In the genomic region with DNA sequence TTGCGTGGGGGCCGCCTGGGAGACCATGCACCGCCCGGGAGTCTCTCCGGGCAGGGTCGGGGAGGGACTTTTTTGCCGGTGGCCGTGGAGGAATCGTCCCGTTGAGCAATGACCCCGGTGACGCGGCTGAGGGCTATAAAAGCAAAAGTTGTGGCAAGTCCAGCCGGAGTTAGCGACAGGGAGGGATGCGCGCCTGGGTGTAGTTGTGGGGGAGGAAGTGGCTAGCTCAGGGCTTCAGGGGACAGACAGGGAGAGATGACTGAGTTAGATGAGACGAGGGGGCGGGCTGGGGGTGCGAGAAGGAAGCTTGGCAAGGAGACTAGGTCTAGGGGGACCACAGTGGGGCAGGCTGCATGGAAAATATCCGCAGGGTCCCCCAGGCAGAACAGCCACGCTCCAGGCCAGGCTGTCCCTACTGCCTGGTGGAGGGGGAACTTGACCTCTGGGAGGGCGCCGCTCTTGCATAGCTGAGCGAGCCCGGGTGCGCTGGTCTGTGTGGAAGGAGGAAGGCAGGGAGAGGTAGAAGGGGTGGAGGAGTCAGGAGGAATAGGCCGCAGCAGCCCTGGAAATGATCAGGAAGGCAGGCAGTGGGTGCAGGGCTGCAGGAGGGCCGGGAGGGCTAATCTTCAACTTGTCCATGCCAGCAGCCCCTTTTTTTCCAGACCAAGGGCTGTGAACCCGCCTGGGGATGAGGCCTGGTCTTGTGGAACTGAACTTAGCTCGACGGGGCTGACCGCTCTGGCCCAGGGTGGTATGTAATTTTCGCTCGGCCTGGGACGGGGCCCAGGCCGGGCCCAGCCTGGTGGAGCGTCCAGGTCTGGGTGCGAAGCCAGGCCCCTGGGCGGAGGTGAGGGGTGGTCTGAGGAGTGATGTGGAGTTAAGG, we compare ENCODE assay signal across 1 cellular context.
TF ChIP-seq lines count a peak whose summit lies in the region.

NEAT1 (plus strand) TSS at position 166 of the 883 bp plus-strand sequence.

TF ChIP-seq in HepG2, 621 proteins besides CTCF, POLR2A, EP300 and RAD21 (continued from another document and continues in another):
- TF ChIP-seq ZNF687 (CRISPR knock-in tag; IDR thresholded peaks at IDR 0.05) (peak; percentile 68; the same call in 1 of the 2 replicates), ZNF160 (CRISPR knock-in tag; IDR thresholded peaks at IDR 0.05) (no peak), SNAPC2 (CRISPR knock-in tag; IDR thresholded peaks at IDR 0.05) (no peak), PAF1 (CRISPR knock-in tag; IDR thresholded peaks at IDR 0.05) (peak; percentile 97), FOXA3 (CRISPR knock-in tag; IDR thresholded peaks at IDR 0.05) (peak; percentile 62), ZNF282 (IDR thresholded peaks at IDR 0.05; ENCODE audit: partially characterized antibody) (no peak), ZEB1 (IDR thresholded peaks at IDR 0.05; ENCODE audit: insufficient replicate concordance, low read depth) (no peak), PBX3 (CRISPR knock-in tag; IDR thresholded peaks at IDR 0.05; ENCODE audit: borderline replicate concordance) (peak; percentile 64; the same call in 1 of the 2 replicates), TMF1 (CRISPR knock-in tag; IDR thresholded peaks at IDR 0.05; ENCODE audit: low read depth) (peak; percentile 53; the same call in 1 of the 2 replicates), ZNF230 (CRISPR knock-in tag; IDR thresholded peaks at IDR 0.05) (peak; percentile 38; the same call in 1 of the 2 replicates), ZNF788 (CRISPR knock-in tag; IDR thresholded peaks at IDR 0.05; ENCODE audit: borderline replicate concordance) (peak; percentile 75), ZNF597 (CRISPR knock-in tag; IDR thresholded peaks at IDR 0.05) (no peak; the same call in 1 of the 2 replicates), NCOA1 (CRISPR knock-in tag; IDR thresholded peaks at IDR 0.05) (peak; percentile 50; the same call in 1 of the 2 replicates), DZIP1 (CRISPR knock-in tag; IDR thresholded peaks at IDR 0.05) (peak; percentile 87; the same call in 1 of the 2 replicates), ZSCAN9 (CRISPR knock-in tag; IDR thresholded peaks at IDR 0.05; ENCODE audit: borderline replicate concordance) (no peak; the same call in 1 of the 2 replicates), ZSCAN29 (CRISPR knock-in tag; conservative IDR thresholded peaks at IDR 0.05) (no peak; the same call in 1 of the 2 replicates), NFKB2 (CRISPR knock-in tag; IDR thresholded peaks at IDR 0.05; ENCODE audit: borderline replicate concordance) (peak; percentile 60), ZSCAN25 (CRISPR knock-in tag; IDR thresholded peaks at IDR 0.05) (peak; percentile 37), TCF12 (IDR thresholded peaks at IDR 0.05) (no peak), TCF12 (CRISPR knock-in tag; IDR thresholded peaks at IDR 0.05) (peak; percentile 41; the same call in 1 of the 2 replicates), ZNF556 (CRISPR knock-in tag; IDR thresholded peaks at IDR 0.05; ENCODE audit: borderline replicate concordance) (0 out of 2 replicates have a peak, but pooled peaks have one; percentile 9), ZFAT (CRISPR knock-in tag; conservative IDR thresholded peaks at IDR 0.05) (no peak), MBD4 (IDR thresholded peaks at IDR 0.05; ENCODE audit: borderline replicate concordance, low read length) (no peak), SAFB2 (CRISPR knock-in tag; IDR thresholded peaks at IDR 0.05; ENCODE audit: borderline replicate concordance, low read depth) (peak; percentile 80), RARA (CRISPR knock-in tag; IDR thresholded peaks at IDR 0.05) (peak; percentile 85), ZNF431 (CRISPR knock-in tag; IDR thresholded peaks at IDR 0.05; ENCODE audit: borderline replicate concordance, low read depth) (peak; percentile 69; the same call in 1 of the 2 replicates), RFX3 (CRISPR knock-in tag; IDR thresholded peaks at IDR 0.05) (no peak), ARNT (IDR thresholded peaks at IDR 0.05) (no peak), SOX6 (IDR thresholded peaks at IDR 0.05) (no peak), SOX6 (CRISPR knock-in tag; IDR thresholded peaks at IDR 0.05) (0 out of 2 replicates have a peak, but pooled peaks have one; percentile 14), GABPB1 (CRISPR knock-in tag; IDR thresholded peaks at IDR 0.05) (no peak; the same call in 1 of the 2 replicates), ZNF101 (CRISPR knock-in tag; IDR thresholded peaks at IDR 0.05; ENCODE audit: borderline replicate concordance, low read depth) (peak; percentile 46; the same call in 1 of the 2 replicates), GPN1 (CRISPR knock-in tag; IDR thresholded peaks at IDR 0.05; ENCODE audit: borderline replicate concordance) (no peak; the same call in 1 of the 2 replicates), ZNF766 (CRISPR knock-in tag; IDR thresholded peaks at IDR 0.05; ENCODE audit: borderline replicate concordance) (peak; percentile 71; the same call in 1 of the 2 replicates), ZNF747 (CRISPR knock-in tag; IDR thresholded peaks at IDR 0.05; ENCODE audit: borderline replicate concordance) (no peak; the same call in 1 of the 2 replicates), DNMT1 (CRISPR knock-in tag; IDR thresholded peaks at IDR 0.05) (no peak), ZNF660 (CRISPR knock-in tag; IDR thresholded peaks at IDR 0.05; ENCODE audit: borderline replicate concordance, low read depth) (no peak)
- TF ChIP-seq, protein P1, sequence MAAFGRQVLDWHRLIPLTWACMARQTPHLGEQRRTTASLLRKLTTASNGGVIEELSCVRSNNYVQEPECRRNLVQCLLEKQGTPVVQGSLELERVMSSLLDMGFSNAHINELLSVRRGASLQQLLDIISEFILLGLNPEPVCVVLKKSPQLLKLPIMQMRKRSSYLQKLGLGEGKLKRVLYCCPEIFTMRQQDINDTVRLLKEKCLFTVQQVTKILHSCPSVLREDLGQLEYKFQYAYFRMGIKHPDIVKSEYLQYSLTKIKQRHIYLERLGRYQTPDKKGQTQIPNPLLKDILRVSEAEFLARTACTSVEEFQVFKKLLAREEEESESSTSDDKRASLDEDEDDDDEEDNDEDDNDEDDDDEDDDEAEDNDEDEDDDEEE (CRISPR knock-in tag; IDR thresholded peaks at IDR 0.05), result no peak
- TF ChIP-seq, protein P2, sequence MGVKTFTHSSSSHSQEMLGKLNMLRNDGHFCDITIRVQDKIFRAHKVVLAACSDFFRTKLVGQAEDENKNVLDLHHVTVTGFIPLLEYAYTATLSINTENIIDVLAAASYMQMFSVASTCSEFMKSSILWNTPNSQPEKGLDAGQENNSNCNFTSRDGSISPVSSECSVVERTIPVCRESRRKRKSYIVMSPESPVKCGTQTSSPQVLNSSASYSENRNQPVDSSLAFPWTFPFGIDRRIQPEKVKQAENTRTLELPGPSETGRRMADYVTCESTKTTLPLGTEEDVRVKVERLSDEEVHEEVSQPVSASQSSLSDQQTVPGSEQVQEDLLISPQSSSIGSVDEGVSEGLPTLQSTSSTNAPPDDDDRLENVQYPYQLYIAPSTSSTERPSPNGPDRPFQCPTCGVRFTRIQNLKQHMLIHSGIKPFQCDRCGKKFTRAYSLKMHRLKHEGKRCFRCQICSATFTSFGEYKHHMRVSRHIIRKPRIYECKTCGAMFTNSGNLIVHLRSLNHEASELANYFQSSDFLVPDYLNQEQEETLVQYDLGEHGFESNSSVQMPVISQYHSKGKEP (CRISPR knock-in tag; IDR thresholded peaks at IDR 0.05), result peak; percentile 92; the same call in 1 of the 2 replicates
- TF ChIP-seq, protein P3, sequence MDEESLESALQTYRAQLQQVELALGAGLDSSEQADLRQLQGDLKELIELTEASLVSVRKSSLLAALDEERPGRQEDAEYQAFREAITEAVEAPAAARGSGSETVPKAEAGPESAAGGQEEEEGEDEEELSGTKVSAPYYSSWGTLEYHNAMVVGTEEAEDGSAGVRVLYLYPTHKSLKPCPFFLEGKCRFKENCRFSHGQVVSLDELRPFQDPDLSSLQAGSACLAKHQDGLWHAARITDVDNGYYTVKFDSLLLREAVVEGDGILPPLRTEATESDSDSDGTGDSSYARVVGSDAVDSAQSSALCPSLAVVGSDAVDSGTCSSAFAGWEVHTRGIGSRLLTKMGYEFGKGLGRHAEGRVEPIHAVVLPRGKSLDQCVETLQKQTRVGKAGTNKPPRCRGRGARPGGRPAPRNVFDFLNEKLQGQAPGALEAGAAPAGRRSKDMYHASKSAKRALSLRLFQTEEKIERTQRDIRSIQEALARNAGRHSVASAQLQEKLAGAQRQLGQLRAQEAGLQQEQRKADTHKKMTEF (CRISPR knock-in tag; IDR thresholded peaks at IDR 0.05), result peak; percentile 31; the same call in 1 of the 2 replicates
- TF ChIP-seq, protein P4, sequence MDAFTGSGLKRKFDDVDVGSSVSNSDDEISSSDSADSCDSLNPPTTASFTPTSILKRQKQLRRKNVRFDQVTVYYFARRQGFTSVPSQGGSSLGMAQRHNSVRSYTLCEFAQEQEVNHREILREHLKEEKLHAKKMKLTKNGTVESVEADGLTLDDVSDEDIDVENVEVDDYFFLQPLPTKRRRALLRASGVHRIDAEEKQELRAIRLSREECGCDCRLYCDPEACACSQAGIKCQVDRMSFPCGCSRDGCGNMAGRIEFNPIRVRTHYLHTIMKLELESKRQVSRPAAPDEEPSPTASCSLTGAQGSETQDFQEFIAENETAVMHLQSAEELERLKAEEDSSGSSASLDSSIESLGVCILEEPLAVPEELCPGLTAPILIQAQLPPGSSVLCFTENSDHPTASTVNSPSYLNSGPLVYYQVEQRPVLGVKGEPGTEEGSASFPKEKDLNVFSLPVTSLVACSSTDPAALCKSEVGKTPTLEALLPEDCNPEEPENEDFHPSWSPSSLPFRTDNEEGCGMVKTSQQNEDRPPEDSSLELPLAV (CRISPR knock-in tag; conservative IDR thresholded peaks at IDR 0.05; ENCODE audit: low read depth), result no peak
- TF ChIP-seq, protein P5, sequence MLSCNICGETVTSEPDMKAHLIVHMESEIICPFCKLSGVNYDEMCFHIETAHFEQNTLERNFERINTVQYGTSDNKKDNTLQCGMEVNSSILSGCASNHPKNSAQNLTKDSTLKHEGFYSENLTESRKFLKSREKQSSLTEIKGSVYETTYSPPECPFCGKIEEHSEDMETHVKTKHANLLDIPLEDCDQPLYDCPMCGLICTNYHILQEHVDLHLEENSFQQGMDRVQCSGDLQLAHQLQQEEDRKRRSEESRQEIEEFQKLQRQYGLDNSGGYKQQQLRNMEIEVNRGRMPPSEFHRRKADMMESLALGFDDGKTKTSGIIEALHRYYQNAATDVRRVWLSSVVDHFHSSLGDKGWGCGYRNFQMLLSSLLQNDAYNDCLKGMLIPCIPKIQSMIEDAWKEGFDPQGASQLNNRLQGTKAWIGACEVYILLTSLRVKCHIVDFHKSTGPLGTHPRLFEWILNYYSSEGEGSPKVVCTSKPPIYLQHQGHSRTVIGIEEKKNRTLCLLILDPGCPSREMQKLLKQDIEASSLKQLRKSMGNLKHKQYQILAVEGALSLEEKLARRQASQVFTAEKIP (CRISPR knock-in tag; IDR thresholded peaks at IDR 0.05; ENCODE audit: borderline replicate concordance), result peak; percentile 30; the same call in 1 of the 2 replicates
